ENCODE assay signal across 36 cellular contexts in genomic region chr10:117284726-117285494, GRCh38. TPM values are rescaled to one million over a fixed set of nuclear protein-coding genes. Genes with fewer than 3 reads are reported as not detected.
"Had no signal": no experiment of that assay in that cellular context is flagged by ENCODE, and none has a peak within 500 bp of the region (broad histone marks: within the 10 kb centered on the region; RNA-seq: fewer than 3 reads in every experiment).

No MANE protein-coding gene starts in this region.

- H3K4me3 ChIP-seq: MG63, PC-9 had no signal

- ATAC-seq: activated CD8-positive, alpha-beta T cell treated with anti-CD3 and anti-CD28 coated beads, Interleukin-2, amount 10 ng/mL, durations not matched to agents 7 days and 5 days; activated naive CD8-positive, alpha-beta T cell treated with anti-CD3 and anti-CD28 coated beads, Interleukin-2, amount 50 U/mL, for 24 hours; Right ventricle myocardium inferior; SK-N-SH treated with all-trans-retinoic acid at 6 μM for 48 hours had no signal

- H3K9me3 ChIP-seq: MG63 had no signal

- FAIRE-seq: bronchial epithelial cell, RCC 7860 had no signal

- H2AFZ ChIP-seq: PC-9 had no signal

- H3K27ac ChIP-seq: PC-9, RWPE1, VCaP had no signal

- DNase-seq: activated B cell treated with CpG ODN at 0.5 μM for 24 hours; activated CD4-positive, alpha-beta T cell treated with anti-CD3 and anti-CD28 coated beads for 1 hour; activated CD4-positive, alpha-beta T cell treated with anti-CD3 and anti-CD28 coated beads for 48 hours; activated CD4-positive, alpha-beta T cell treated with anti-CD3 and anti-CD28 coated beads, Interleukin-2, amount 50 U/mL, for 48 hours; activated CD8-positive, alpha-beta T cell treated with anti-CD3 and anti-CD28 coated beads, Interleukin-2, amount 10 ng/mL, durations not matched to agents 7 days and 5 days; activated naive CD4-positive, alpha-beta T cell treated with anti-CD3 and anti-CD28 coated beads, Interleukin-2, amount 10 ng/mL, durations not matched to agents 7 days and 5 days; activated naive CD8-positive, alpha-beta T cell treated with anti-CD3 and anti-CD28 coated beads, Interleukin-2, amount 50 U/mL, for 24 hours; activated T-cell treated with anti-CD3 and anti-CD28 coated beads, Interleukin-2, amount 50 U/mL, for 24 hours; anterior cingulate cortex; caudate nucleus; cerebellar nuclear complex; Kasumi-1; MG63; NCI-H1048; NCI-H1105 treated with DMSO at 0.1 percent for 48 hours; NCI-H1436; NCI-H1694; NCI-H1930; NCI-H2081 treated with DMSO at 0.1 percent for 48 hours; NCI-H226; NCI-H446 treated with DMSO at 0.1 percent for 48 hours; NCI-H524; PC-9; SIG-M5; T-helper 1 cell; T-helper 2 cell; T-helper 9 cell had no signal

- H3K27me3 ChIP-seq: MG63 had no signal

- H3K4me2 ChIP-seq: PC-9 had no signal

RNA-seq across cellular contexts. Expression of gene SLC18A2, which starts 44.0 kb away (rescaled TPM):
- total RNA-seq: activated B cell treated with CpG ODN at 0.5 μM for 24 hours; activated CD8-positive, alpha-beta T cell treated with anti-CD3 and anti-CD28 coated beads, Interleukin-2, amount 10 ng/mL, durations not matched to agents 7 days and 5 days; activated T-helper 1 cell treated with anti-CD3 and anti-CD28 coated beads, Interleukin-12 subunit alpha, Interleukin-12 subunit beta, Interleukin-2, Interleukin-4 antibody, amounts not matched to agents 30 ng/mL and 10 ng/mL and 1 ng/mL, durations not matched to agents 14 hours and 24 hours and 36 hours; bronchial epithelial cell; OCI-LY7; PC-9; SK-MEL-5 had no signal
